8 cellular contexts compared by ENCODE assay signal in genomic region chr22:24424001-24424900, GRCh38. TPM values are rescaled to one million over a fixed set of nuclear protein-coding genes. Genes with fewer than 3 reads are reported as not detected.
DNase-seq lines count a peak whose midpoint lies in the region; ATAC-seq and TF ChIP-seq lines count a peak whose summit lies in the region.

No MANE protein-coding gene starts in this region.

- no peaks in the 10 kb centered on the region for H3K9me2 ChIP-seq in SK-N-SH

- H3K9ac ChIP-seq in SK-N-SH: no peak overlapping the region; the same call in 1 of the 2 replicates

- no peaks in the 10 kb centered on the region for H4K20me1 ChIP-seq in SK-N-SH (ENCODE audit: insufficient read depth)

- CTCF ChIA-PET in SK-N-SH (lab: Yijun Ruan, JAX): interaction anchor here (0.7 to 5.7 kb wide), 31 partner anchors 8 to 177 kb away, joined by 3 to 46 read pairs (median 5); no protein-coding TSS in a partner anchor

- DNase-seq in Daoy (ENCODE audit: low read depth): peak; percentile 40
- DNase-seq in SK-N-SH: no peak
- DNase-seq in brain microvascular endothelial cell: no peak
- peak in 1 of 3 donors; percentile 57 for DNase-seq in right lobe of liver
- DNase-seq in stimulated activated naive CD8-positive, alpha-beta T cell treated with anti-CD3 and anti-CD28 coated beads, Interleukin-15, amount 100 ng/mL, for 72 hours: peak; percentile 51 to 57
- no peak for DNase-seq in NCI-H748 treated with DMSO at 0.1 percent for 48 hours (lab: John Stamatoyannopoulos, UW)
- DNase-seq in HPDE6-E6E7 (ENCODE audit: extremely low spot score): no peak

- in situ Hi-C loops in brain microvascular endothelial cell (cut with HindIII; ENCODE audit: low pct_ligation_motif_present, low sequenced_read_pairs): no loop called here

- POLR2A ChIA-PET in SK-N-SH (lab: Yijun Ruan, JAX): interaction anchor here (1.0 to 2.2 kb wide), 6 partner anchors 14 to 98 kb away, joined by 3 to 12 read pairs (median 4); no protein-coding TSS in a partner anchor

- H3K4me3 Mint-ChIP-seq in stimulated activated naive CD8-positive, alpha-beta T cell treated with anti-CD3 and anti-CD28 coated beads, Interleukin-15, amount 100 ng/mL, for 72 hours: peak overlapping the region; percentile 91 to 94

- no peak for TF ChIP-seq POLR2A in right lobe of liver (IDR thresholded peaks at IDR 0.05)

- intact Hi-C loops in right lobe of liver (cut with DNase I): loop anchor here in 1 of 2 donors (10.0 kb wide), 1 partner anchor 61 kb away; no protein-coding TSS in a partner anchor

- H3K9me3 Mint-ChIP-seq in stimulated activated naive CD8-positive, alpha-beta T cell treated with anti-CD3 and anti-CD28 coated beads, Interleukin-15, amount 100 ng/mL, for 72 hours: no peaks in the 10 kb centered on the region

- H3K27ac ChIP-seq in SK-N-SH (ENCODE audit: low read depth in 2 of 2, low read length in 1 of 2) (peak overlapping the region in 1 of 2 experiments; percentile 89; a peak in 1 of 4 replicates), brain microvascular endothelial cell (no peak overlapping the region), right lobe of liver (peak overlapping the region; percentile 36 to 82 (median 59))

- peak overlapping the region; percentile 93 for H3K4me2 ChIP-seq in SK-N-SH

- no peak for TF ChIP-seq CTCF in SK-N-SH (IDR thresholded peaks at IDR 0.05)
- no peak for TF ChIP-seq CTCF in brain microvascular endothelial cell (IDR thresholded peaks at IDR 0.05; ENCODE audit: low read depth, low read length, missing control alignments)
- no peak for TF ChIP-seq CTCF in right lobe of liver (IDR thresholded peaks at IDR 0.05)

- peaks cover 1% of the 10 kb centered on the region for H3F3A ChIP-seq in SK-N-SH (replicated peaks; ENCODE audit: insufficient read depth)

- H3K36me3 ChIP-seq in SK-N-SH (replicated peaks in 1 of 2; ENCODE audit: control insufficient read depth in 1 of 2, insufficient read depth in 2 of 2, low read length in 1 of 2) (no peaks in the 10 kb centered on the region), brain microvascular endothelial cell (replicated peaks) (no peaks in the 10 kb centered on the region), right lobe of liver (no peaks in the 10 kb centered on the region)

- peak overlapping the region; percentile 9 to 19 for H3K27ac Mint-ChIP-seq in stimulated activated naive CD8-positive, alpha-beta T cell treated with anti-CD3 and anti-CD28 coated beads, Interleukin-15, amount 100 ng/mL, for 72 hours

- no peak for TF ChIP-seq EP300 in SK-N-SH (IDR thresholded peaks at IDR 0.05; ENCODE audit: borderline replicate concordance in 1 of 2, low read depth in 1 of 2, low read length in 1 of 2)

- TF ChIP-seq RAD21 in SK-N-SH (IDR thresholded peaks at IDR 0.05; ENCODE audit: low read length): no peak

- H2AFZ ChIP-seq in SK-N-SH (ENCODE audit: low read depth): peak overlapping the region; percentile 79; the same call in 1 of the 2 replicates

- H3K4me1 Mint-ChIP-seq in stimulated activated naive CD8-positive, alpha-beta T cell treated with anti-CD3 and anti-CD28 coated beads, Interleukin-15, amount 100 ng/mL, for 72 hours: peaks cover 61% of the 10 kb centered on the region

- ATAC-seq in right lobe of liver: peak in 3 of 4 donors; percentile 2 to 15 (median 13)
- ATAC-seq in stimulated activated naive CD8-positive, alpha-beta T cell treated with anti-CD3 and anti-CD28 coated beads, Interleukin-15, amount 100 ng/mL, for 72 hours: peak; percentile 21
- ATAC-seq in HG02678 (IDR thresholded peaks at IDR 0.05; ENCODE audit: unreplicated experiment): no peak

- 28% methylated on average over 55 of the region's 105 CpGs for WGBS in SK-N-SH (ENCODE audit: low lambda C conversion rate)
- 6% methylated on average over 20 of the region's 105 CpGs for WGBS in right lobe of liver (ENCODE audit: insufficient coverage, low coverage, low lambda C conversion rate, missing lambda C conversion rate)

- no peaks in the 10 kb centered on the region for H3K27me3 ChIP-seq in SK-N-SH (ENCODE audit: insufficient read depth)
- no peaks in the 10 kb centered on the region for H3K27me3 ChIP-seq in brain microvascular endothelial cell (replicated peaks)
- H3K27me3 ChIP-seq in right lobe of liver: no peaks in the 10 kb centered on the region

- H3K27me3 Mint-ChIP-seq in stimulated activated naive CD8-positive, alpha-beta T cell treated with anti-CD3 and anti-CD28 coated beads, Interleukin-15, amount 100 ng/mL, for 72 hours: peaks cover 9% of the 10 kb centered on the region

- H3K4me1 ChIP-seq in SK-N-SH (ENCODE audit: control insufficient read depth in 1 of 2, insufficient read depth in 2 of 2, low read depth in 1 of 2, low read length in 1 of 2) (peaks cover 0 to 78% of the 10 kb centered on the region in 2 experiments; a peak in 2 of 4 replicates), right lobe of liver (peaks cover 0 to 19% (median 0%) of the 10 kb centered on the region in 4 donors)

- H3K9me3 ChIP-seq in SK-N-SH (no peaks in the 10 kb centered on the region), right lobe of liver (no peaks in the 10 kb centered on the region)

- no peaks in the 10 kb centered on the region for H3K79me2 ChIP-seq in SK-N-SH (ENCODE audit: insufficient read depth)

- H3K4me3 ChIP-seq in SK-N-SH (ENCODE audit: low read depth in 2 of 2, low read length in 1 of 2): peak overlapping the region; percentile 58 to 72
- H3K4me3 ChIP-seq in brain microvascular endothelial cell (ENCODE audit: low read depth, low read length): peak overlapping the region; percentile 46
- H3K4me3 ChIP-seq in right lobe of liver: peak overlapping the region; percentile 58 to 65 (median 59)

TF ChIP-seq in SK-N-SH, 30 proteins besides CTCF, POLR2A, EP300 and RAD21 (continues in another document):
- TF ChIP-seq, protein P1, sequence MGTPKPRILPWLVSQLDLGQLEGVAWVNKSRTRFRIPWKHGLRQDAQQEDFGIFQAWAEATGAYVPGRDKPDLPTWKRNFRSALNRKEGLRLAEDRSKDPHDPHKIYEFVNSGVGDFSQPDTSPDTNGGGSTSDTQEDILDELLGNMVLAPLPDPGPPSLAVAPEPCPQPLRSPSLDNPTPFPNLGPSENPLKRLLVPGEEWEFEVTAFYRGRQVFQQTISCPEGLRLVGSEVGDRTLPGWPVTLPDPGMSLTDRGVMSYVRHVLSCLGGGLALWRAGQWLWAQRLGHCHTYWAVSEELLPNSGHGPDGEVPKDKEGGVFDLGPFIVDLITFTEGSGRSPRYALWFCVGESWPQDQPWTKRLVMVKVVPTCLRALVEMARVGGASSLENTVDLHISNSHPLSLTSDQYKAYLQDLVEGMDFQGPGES (IDR thresholded peaks at IDR 0.05; ENCODE audit: low read depth, low read length): no peak
- TF ChIP-seq RCOR1 (IDR thresholded peaks at IDR 0.05; ENCODE audit: low read length) (no peak), POLR2AphosphoS5 (IDR thresholded peaks at IDR 0.05; ENCODE audit: low read depth, low read length) (no peak), GABPA (IDR thresholded peaks at IDR 0.05; ENCODE audit: low read depth) (no peak), RFX5 (IDR thresholded peaks at IDR 0.05; ENCODE audit: low read length) (no peak), FOXM1 (IDR thresholded peaks at IDR 0.05; ENCODE audit: low read depth) (no peak), ZBTB33 (IDR thresholded peaks at IDR 0.05; ENCODE audit: borderline replicate concordance, low read depth) (no peak), ELF1 (IDR thresholded peaks at IDR 0.05) (no peak), MAX (IDR thresholded peaks at IDR 0.05; ENCODE audit: low read depth) (no peak), MEF2A (IDR thresholded peaks at IDR 0.05; ENCODE audit: borderline replicate concordance, low read depth) (no peak), NRF1 (IDR thresholded peaks at IDR 0.05; ENCODE audit: low read depth, low read length) (no peak), FOXJ3 (CRISPR knock-in tag; IDR thresholded peaks at IDR 0.05) (no peak)
- TF ChIP-seq, protein P2, sequence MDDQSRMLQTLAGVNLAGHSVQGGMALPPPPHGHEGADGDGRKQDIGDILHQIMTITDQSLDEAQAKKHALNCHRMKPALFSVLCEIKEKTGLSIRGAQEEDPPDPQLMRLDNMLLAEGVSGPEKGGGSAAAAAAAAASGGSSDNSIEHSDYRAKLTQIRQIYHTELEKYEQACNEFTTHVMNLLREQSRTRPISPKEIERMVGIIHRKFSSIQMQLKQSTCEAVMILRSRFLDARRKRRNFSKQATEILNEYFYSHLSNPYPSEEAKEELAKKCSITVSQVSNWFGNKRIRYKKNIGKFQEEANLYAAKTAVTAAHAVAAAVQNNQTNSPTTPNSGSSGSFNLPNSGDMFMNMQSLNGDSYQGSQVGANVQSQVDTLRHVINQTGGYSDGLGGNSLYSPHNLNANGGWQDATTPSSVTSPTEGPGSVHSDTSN (IDR thresholded peaks at IDR 0.05): no peak
- TF ChIP-seq, protein P3, sequence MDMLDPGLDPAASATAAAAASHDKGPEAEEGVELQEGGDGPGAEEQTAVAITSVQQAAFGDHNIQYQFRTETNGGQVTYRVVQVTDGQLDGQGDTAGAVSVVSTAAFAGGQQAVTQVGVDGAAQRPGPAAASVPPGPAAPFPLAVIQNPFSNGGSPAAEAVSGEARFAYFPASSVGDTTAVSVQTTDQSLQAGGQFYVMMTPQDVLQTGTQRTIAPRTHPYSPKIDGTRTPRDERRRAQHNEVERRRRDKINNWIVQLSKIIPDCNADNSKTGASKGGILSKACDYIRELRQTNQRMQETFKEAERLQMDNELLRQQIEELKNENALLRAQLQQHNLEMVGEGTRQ (IDR thresholded peaks at IDR 0.05; ENCODE audit: borderline replicate concordance, low read depth, low read length): no peak

RNA-seq across cellular contexts. Expression of gene ADORA2A, which starts 3.1 kb away (rescaled TPM):
- 0.95 and 2.7 TPM in 2 replicates for total RNA-seq in Daoy (2014; rRNA removed; shearing (Covaris generic))
- 9.3 and 12.0 TPM in 2 replicates for polyA plus RNA-seq in SK-N-SH (2012; rRNA removed)
- polyA plus RNA-seq in SK-N-SH (2012; cell fraction: cytosol; rRNA removed): 5.1 and 9.7 TPM in 2 replicates
- 22.5 and 26.1 TPM in 2 replicates for polyA plus RNA-seq in SK-N-SH (2012; cell fraction: nucleus; rRNA removed)
- 1 to 10 TPM; 2.0 to 7.7 (median 3.6) TPM for total RNA-seq in right lobe of liver

Comparison
In these comparisons a context has a peak if more than half of its experiments do, and no peak if none do; other contexts are left out.
1. DNase-seq: peak in Daoy (single experiment) and stimulated activated naive CD8-positive, alpha-beta T cell treated with anti-CD3 and anti-CD28 coated beads, Interleukin-15, amount 100 ng/mL, for 72 hours (2 of 2); none in SK-N-SH (single experiment), brain microvascular endothelial cell (single experiment), NCI-H748 treated with DMSO at 0.1 percent for 48 hours (single experiment) and HPDE6-E6E7 (single experiment).
2. Peak in every context shown above with its lines, with median percentiles within 50 percentile points of each other: H3K4me3 ChIP-seq.